ENCODE assay signal across 22 cellular contexts in genomic region chr4:29756966-29757365, GRCh38.
A peak's percentile ranks its signal among the peaks of the same experiment; 100 is the strongest.
DNase-seq lines count a peak whose midpoint lies in the region; ATAC-seq, FAIRE-seq and TF ChIP-seq lines count a peak whose summit lies in the region.
"Had no signal": no experiment of that assay in that cellular context is flagged by ENCODE, and none has a peak within 500 bp of the region (broad histone marks: within the 10 kb centered on the region; RNA-seq: fewer than 3 reads in every experiment).

No MANE protein-coding gene starts in this region.

- H3K36me3 ChIP-seq in HCT116 (ENCODE audit: control insufficient read depth in 1 of 2, insufficient read depth in 2 of 2, low read length in 2 of 2) (no peaks in the 10 kb centered on the region), OCI-LY3 (replicated peaks; ENCODE audit: low read depth, low read length) (no peaks in the 10 kb centered on the region), H1 (ENCODE audit: control insufficient read depth in 2 of 4, insufficient read depth in 4 of 4, low read length in 3 of 4) (no peaks in the 10 kb centered on the region), mesendoderm (ENCODE audit: control insufficient read depth, insufficient read depth, low read length) (no peaks in the 10 kb centered on the region), BE2C (no peaks in the 10 kb centered on the region)

- H3K4ac ChIP-seq in H1 (replicated peaks; ENCODE audit: insufficient read length, low read depth, low read length) = no peak overlapping the region
- H3K4ac ChIP-seq in mesendoderm (ENCODE audit: low read depth, low read length) = no peak overlapping the region

- H3K56ac ChIP-seq in H1 (replicated peaks; ENCODE audit: insufficient read length, low read depth, low read length) = no peak overlapping the region
- no peak overlapping the region for H3K56ac ChIP-seq in mesendoderm (ENCODE audit: low read length)

- RAD21 ChIA-PET in HCT116 (lab: Charles Lee; ENCODE audit: low non-redundant PET in 1 of 2, low total read pairs in 2 of 2, uncharacterized antibody in 2 of 2, unreplicated experiment in 2 of 2) = no interaction called here

- no peak for TF ChIP-seq RAD21 in HCT116 (IDR thresholded peaks at IDR 0.05; ENCODE audit: low read depth)
- TF ChIP-seq RAD21 in H1 (IDR thresholded peaks at IDR 0.05 in 1 of 2, conservative IDR thresholded peaks at IDR 0.05 in 1 of 2; ENCODE audit: low read depth in 2 of 2, low read length in 2 of 2) = peak; percentile 45 to 52; a peak in 3 of 4 replicates

- no peaks in the 10 kb centered on the region for H3K23me2 ChIP-seq in H1 (ENCODE audit: low read depth, low read length)

- H3K18ac ChIP-seq in H1 (ENCODE audit: extremely low read depth, low read length) (no peak overlapping the region), mesendoderm (ENCODE audit: low read length) (no peak overlapping the region)

- no peak overlapping the region for H2BK5ac ChIP-seq in H1 (ENCODE audit: low read depth, low read length)
- no peak overlapping the region for H2BK5ac ChIP-seq in mesendoderm (ENCODE audit: low read length)

- ATAC-seq in HCT116 (peak; percentile 92), left lobe of liver (no peak)
- ATAC-seq: GM12878, HepG2, K562, T-cell had no signal

- H4K20me1 ChIP-seq in HCT116 (ENCODE audit: insufficient read depth) (no peaks in the 10 kb centered on the region), OCI-LY3 (ENCODE audit: insufficient read depth, low read length) (no peaks in the 10 kb centered on the region), H1 (replicated peaks in 1 of 2; ENCODE audit: control insufficient read depth in 1 of 2, insufficient read depth in 2 of 2, low read length in 2 of 2) (no peaks in the 10 kb centered on the region)

- TF ChIP-seq EP300 in H1 (IDR thresholded peaks at IDR 0.05; ENCODE audit: borderline replicate concordance in 1 of 2, low read depth in 2 of 2, low read length in 2 of 2) = no peak

- CTCF ChIA-PET in HCT116 (lab: Charles Lee) (no interaction called here), H1 (lab: Charles Lee; ENCODE audit: partially characterized antibody) (interaction anchor here (0.6 to 0.8 kb wide), 2 partner anchors 14 to 290 kb away, joined by 3 read pairs; no protein-coding TSS in a partner anchor)

- no peak for FAIRE-seq in H1 (lab: Jason Lieb, UNC)
- FAIRE-seq: D721Med, GM12878, HepG2, K562 had no signal

- TF ChIP-seq POLR2A in HCT116 (IDR thresholded peaks at IDR 0.05; ENCODE audit: borderline replicate concordance, extremely low read depth, insufficient read depth, insufficient read length) (no peak), H1 (IDR thresholded peaks at IDR 0.05; ENCODE audit: control extremely low read depth in 1 of 2, low read depth in 2 of 2, low read length in 2 of 2) (no peak)

- no peak overlapping the region for H4K5ac ChIP-seq in H1 (ENCODE audit: insufficient read length, low read depth, low read length)
- H4K5ac ChIP-seq in mesendoderm (ENCODE audit: low read length) = no peak overlapping the region

- H3K4me2 ChIP-seq in HCT116 (ENCODE audit: low read length) (no peak overlapping the region), OCI-LY3 (ENCODE audit: low read length) (no peak overlapping the region), H1 (ENCODE audit: insufficient read depth in 1 of 2, low read depth in 2 of 2, low read length in 2 of 2) (no peak overlapping the region), mesendoderm (ENCODE audit: low read length) (no peak overlapping the region)

- H2BK12ac ChIP-seq in H1 (ENCODE audit: low read depth, low read length) = no peak overlapping the region

- H3K4me3 ChIP-seq in HCT116 (replicated peaks in 1 of 2; ENCODE audit: low read depth in 1 of 2, low read length in 2 of 2) (no peak overlapping the region), OCI-LY3 (ENCODE audit: low read length) (no peak overlapping the region), H1 (ENCODE audit: extremely low read depth in 1 of 4, insufficient read depth in 2 of 4, low read depth in 3 of 4, low read length in 4 of 4) (no peak overlapping the region), mesendoderm (ENCODE audit: low read length) (no peak overlapping the region), BE2C (ENCODE audit: low read depth, low read length) (no peak overlapping the region)
- H3K4me3 ChIP-seq: GM12878, K562 had no signal

- H3K4me1 ChIP-seq in HCT116 (ENCODE audit: control insufficient read depth in 1 of 2, insufficient read depth in 2 of 2, low read length in 2 of 2) = no peaks in the 10 kb centered on the region
- no peaks in the 10 kb centered on the region for H3K4me1 ChIP-seq in OCI-LY3 (ENCODE audit: low read length)
- no peaks in the 10 kb centered on the region for H3K4me1 ChIP-seq in H1 (replicated peaks in 1 of 4; ENCODE audit: control insufficient read depth in 3 of 4, insufficient read depth in 4 of 4, low read length in 3 of 4)
- no peaks in the 10 kb centered on the region for H3K4me1 ChIP-seq in mesendoderm (ENCODE audit: control insufficient read depth, low read depth, low read length)
- no peaks in the 10 kb centered on the region for H3K4me1 ChIP-seq in BE2C

- no peaks in the 10 kb centered on the region for H3K9me2 ChIP-seq in HCT116 (ENCODE audit: insufficient read depth)

- no peak overlapping the region for H3K14ac ChIP-seq in H1 (ENCODE audit: insufficient read length)

- intact Hi-C loops in HCT116 (cut with micrococcal nuclease) = no loop called here

- H2AFZ ChIP-seq in HCT116 (ENCODE audit: low read depth, low read length, poor library complexity, severe bottlenecking) (no peak overlapping the region), OCI-LY3 (ENCODE audit: low read depth, low read length) (no peak overlapping the region), H1 (ENCODE audit: low read length) (peak overlapping the region; percentile 96)

- H2BK20ac ChIP-seq in H1 (ENCODE audit: low read length) = no peak overlapping the region

- POLR2A ChIA-PET in HCT116 (lab: Charles Lee) = no interaction called here
- POLR2A ChIA-PET in H1 (lab: Charles Lee; ENCODE audit: partially characterized antibody) = no interaction called here

- H3K79me2 ChIP-seq in HCT116 (ENCODE audit: insufficient read depth, low read length) (no peaks in the 10 kb centered on the region), OCI-LY3 (ENCODE audit: low read length) (no peaks in the 10 kb centered on the region), H1 (ENCODE audit: control insufficient read depth in 1 of 2, insufficient read depth in 2 of 2, low read length in 2 of 2) (no peaks in the 10 kb centered on the region), mesendoderm (ENCODE audit: control insufficient read depth, insufficient read depth, low read length) (no peaks in the 10 kb centered on the region)

- H2BK120ac ChIP-seq in H1 (replicated peaks; ENCODE audit: low read depth, low read length) (no peak overlapping the region), mesendoderm (ENCODE audit: low read depth, low read length) (no peak overlapping the region)

- H3K9me3 ChIP-seq in HCT116 (ENCODE audit: control insufficient read depth in 1 of 2, insufficient read depth in 1 of 2, low read depth in 1 of 2, low read length in 2 of 2) (no peaks in the 10 kb centered on the region), OCI-LY3 (ENCODE audit: insufficient read depth, low read length) (no peaks in the 10 kb centered on the region), H1 (ENCODE audit: insufficient read depth in 2 of 2, low read depth in 1 of 2, low read length in 1 of 2) (no peaks in the 10 kb centered on the region), BE2C (no peaks in the 10 kb centered on the region)

- H3K27ac ChIP-seq in HCT116 (ENCODE audit: low read depth, low read length) (no peak overlapping the region), OCI-LY3 (ENCODE audit: low read length) (no peak overlapping the region), H1 (ENCODE audit: low read depth, low read length) (no peak overlapping the region), mesendoderm (ENCODE audit: low read depth, low read length) (no peak overlapping the region)

- H4K91ac ChIP-seq in H1 (replicated peaks; ENCODE audit: insufficient read length, low read length) = no peak overlapping the region

- H3K79me1 ChIP-seq in H1 (ENCODE audit: low read depth, low read length) = no peaks in the 10 kb centered on the region
- H3K79me1 ChIP-seq in mesendoderm (ENCODE audit: low read length) = no peaks in the 10 kb centered on the region

- no peak for DNase-seq in HCT116 (ENCODE audit: low read depth, low spot score)
- DNase-seq in H1 (ENCODE audit: low read depth in 1 of 2, low spot score in 2 of 2) = no peak
- DNase-seq in mesendoderm = peak; percentile 66
- DNase-seq in DMS153 (lab: John Stamatoyannopoulos, UW) = no peak
- no peak for DNase-seq in left lobe of liver (ENCODE audit: low spot score)
- no peak for DNase-seq in BE2C
- DNase-seq: DMS53, Kasumi-1, NCI-H1092 treated with DMSO at 0.1 percent for 48 hours, NCI-H1436, NCI-H187, NCI-H2081 treated with DMSO at 0.1 percent for 48 hours, NCI-H524 treated with DMSO at 0.1 percent for 48 hours, NCI-H774, RPMI8226, SHP77, T-cell had no signal

- no peak overlapping the region for H3K9ac ChIP-seq in HCT116 (ENCODE audit: low read length)
- H3K9ac ChIP-seq in OCI-LY3 (ENCODE audit: low read length) = no peak overlapping the region
- no peak overlapping the region for H3K9ac ChIP-seq in H1 (replicated peaks in 1 of 4; ENCODE audit: extremely low read depth in 1 of 4, low read depth in 3 of 4, low read length in 3 of 4)
- H3K9ac ChIP-seq in mesendoderm (ENCODE audit: low read length) = no peak overlapping the region

- H2AK5ac ChIP-seq in H1 (ENCODE audit: low read depth, low read length) (no peak overlapping the region), mesendoderm (ENCODE audit: low read length) (no peak overlapping the region)

- H3K27me3 ChIP-seq in HCT116 (ENCODE audit: insufficient read depth, low read length) (no peaks in the 10 kb centered on the region), OCI-LY3 (ENCODE audit: low read depth, low read length) (no peaks in the 10 kb centered on the region), H1 (replicated peaks in 1 of 4; ENCODE audit: control insufficient read depth in 3 of 4, extremely low read depth in 1 of 4, insufficient read depth in 3 of 4, low read length in 3 of 4) (no peaks in the 10 kb centered on the region), mesendoderm (ENCODE audit: insufficient read depth, low read length, poor library complexity) (no peaks in the 10 kb centered on the region), BE2C (no peaks in the 10 kb centered on the region)

- 68% methylated on average over 3 of the region's 3 CpGs; no CpG with 5 or more reads in 1 of the 2 experiments for WGBS in H1 (ENCODE audit: extremely low coverage in 1 of 2, insufficient coverage in 1 of 2, insufficient read length in 1 of 2, insufficient replicate concordance in 2 of 2, low coverage in 1 of 2, low lambda C conversion rate in 2 of 2, missing lambda C conversion rate in 1 of 2), 2 experiments
- no CpG with 5 or more reads among the region's 3 CpGs for WGBS in mesendoderm (ENCODE audit: extremely low coverage, insufficient coverage, low lambda C conversion rate)

- no peak overlapping the region for H3K23ac ChIP-seq in H1 (ENCODE audit: insufficient read length)
- no peak overlapping the region for H3K23ac ChIP-seq in mesendoderm (ENCODE audit: low read length)

- H4K8ac ChIP-seq in H1 (ENCODE audit: extremely low read depth, insufficient read depth, low read length) = no peak overlapping the region
- H4K8ac ChIP-seq in mesendoderm (ENCODE audit: low read depth, low read length) = no peak overlapping the region

- peak in 2 of 3 experiments; percentile 5 to 28; a peak in 2 of 6 replicates for TF ChIP-seq CTCF in HCT116 (IDR thresholded peaks at IDR 0.05 in 2 of 3, conservative IDR thresholded peaks at IDR 0.05 in 1 of 3; ENCODE audit: borderline replicate concordance in 1 of 3, insufficient read depth in 1 of 3, low read depth in 2 of 3, low read length in 2 of 3)
- TF ChIP-seq CTCF in OCI-LY3 (IDR thresholded peaks at IDR 0.05; ENCODE audit: low read depth, low read length) = peak; percentile 14; the same call in 1 of the 2 replicates
- TF ChIP-seq CTCF in H1 (IDR thresholded peaks at IDR 0.05; ENCODE audit: control extremely low read depth in 1 of 3, insufficient read depth in 1 of 3, low read depth in 1 of 3, low read length in 3 of 3) = peak in 2 of 3 experiments; percentile 9 to 31; a peak in 2 of 4 replicates
- no peak for TF ChIP-seq CTCF in BE2C (IDR thresholded peaks at IDR 0.05; ENCODE audit: low read depth, low read length)

- H2BK15ac ChIP-seq in H1 (ENCODE audit: low read length) = no peak overlapping the region
- H2BK15ac ChIP-seq in mesendoderm (replicated peaks; ENCODE audit: low read depth) = no peak overlapping the region

- no TSS peak for BruUV-seq in HCT116 (replicated peaks; lab: Mats Ljungman, UMichigan)

Comparison
In these comparisons a context has a peak if more than half of its experiments do, and no peak if none do; other contexts are left out.
1. Of the 16 proteins assayed by ChIP-seq in both H1 and HCT116: peak only in H1: RAD21 and YY1; only in HCT116: none; in both: CTCF; in neither: 13.